9 cellular contexts compared by ENCODE assay signal in genomic region chr17:45101883-45102811, GRCh38. TPM values are rescaled to one million over a fixed set of nuclear protein-coding genes. Genes with fewer than 3 reads are reported as not detected.
A peak's percentile ranks its signal among the peaks of the same experiment; 100 is the strongest.
DNase-seq lines count a peak whose midpoint lies in the region; ATAC-seq, FAIRE-seq and TF ChIP-seq lines count a peak whose summit lies in the region.
"Had no signal": no experiment of that assay in that cellular context is flagged by ENCODE, and none has a peak within 500 bp of the region (broad histone marks: within the 10 kb centered on the region; RNA-seq: fewer than 3 reads in every experiment).

No MANE protein-coding gene starts in this region.

- in situ Hi-C loops in HepG2 (cut with HindIII; ENCODE audit: extremely low pct_ligation_motif_present, low pct_unique_long_range_greater_than_20kb) = loop anchor here (10.0 kb wide), 1 partner anchor 177 kb away; no protein-coding TSS in a partner anchor

- H3K4me1 Mint-ChIP-seq in type B pancreatic cell (ENCODE audit: unreplicated experiment) = peaks cover 17% of the 10 kb centered on the region
- H3K4me1 Mint-ChIP-seq: activated CD8-positive, alpha-beta memory T cell treated with anti-CD3 and anti-CD28 coated beads, Interleukin-2, amount 10 ng/mL, durations not matched to agents 7 days and 5 days had no signal

- no peak overlapping the region for H2AFZ ChIP-seq in HepG2 (ENCODE audit: low read length)

- DNase-seq in HepG2 (ENCODE audit: low spot score) (peak; percentile 91), right lobe of liver (no peak), right atrium auricular region (ENCODE audit: low spot score) (no peak), type B pancreatic cell (ENCODE audit: extremely low spot score, unreplicated experiment) (no peak)
- DNase-seq: activated CD8-positive, alpha-beta memory T cell treated with anti-CD3 and anti-CD28 coated beads, Interleukin-2, amount 10 ng/mL, durations not matched to agents 7 days and 5 days; colonic mucosa; NCI-H524 treated with DMSO at 0.1 percent for 48 hours had no signal

- H3K27me3 Mint-ChIP-seq in type B pancreatic cell = no peaks in the 10 kb centered on the region
- H3K27me3 Mint-ChIP-seq: activated CD8-positive, alpha-beta memory T cell treated with anti-CD3 and anti-CD28 coated beads, Interleukin-2, amount 10 ng/mL, durations not matched to agents 7 days and 5 days had no signal

- peaks cover 25% of the 10 kb centered on the region for H3K36me3 Mint-ChIP-seq in type B pancreatic cell

- H3K4me3 ChIP-seq in HepG2 (replicated peaks in 1 of 3; ENCODE audit: insufficient read depth in 1 of 3, low read depth in 2 of 3, low read length in 3 of 3) (no peak overlapping the region), right lobe of liver (no peak overlapping the region), right atrium auricular region (no peak overlapping the region)
- H3K4me3 ChIP-seq: colonic mucosa had no signal

- TF ChIP-seq CTCF in HepG2 (CRISPR knock-in tag; IDR thresholded peaks at IDR 0.05) (no peak), right lobe of liver (IDR thresholded peaks at IDR 0.05) (no peak), right atrium auricular region (IDR thresholded peaks at IDR 0.05) (no peak), type B pancreatic cell (conservative IDR thresholded peaks at IDR 0.05) (no peak)

- no peak for TF ChIP-seq EP300 in HepG2 (IDR thresholded peaks at IDR 0.05; ENCODE audit: low read depth in 2 of 2, low read length in 2 of 2)
- peak; percentile 38; the same call in 1 of the 2 replicates for TF ChIP-seq EP300 in HepG2 (CRISPR knock-in tag; IDR thresholded peaks at IDR 0.05; ENCODE audit: borderline replicate concordance)

- intact Hi-C loops in HepG2 (cut with micrococcal nuclease; ENCODE audit: unreplicated experiment) (no loop called here), right lobe of liver (cut with DNase I) (loop anchor here (5.0 to 10.0 kb wide), 2 partner anchors 67 to 70 kb away; no protein-coding TSS in a partner anchor)

- 54% methylated on average over 12 of the region's 12 CpGs for WGBS in HepG2 (ENCODE audit: low lambda C conversion rate)
- WGBS in right lobe of liver (ENCODE audit: insufficient coverage, low coverage, low lambda C conversion rate, missing lambda C conversion rate) = 78% methylated on average over 7 of the region's 12 CpGs

- H3K27me3 ChIP-seq in HepG2 (ENCODE audit: control insufficient read depth in 1 of 2, insufficient read depth in 2 of 2, low read length in 2 of 2) = no peaks in the 10 kb centered on the region
- H3K27me3 ChIP-seq in right lobe of liver = no peaks in the 10 kb centered on the region
- no peaks in the 10 kb centered on the region for H3K27me3 ChIP-seq in right atrium auricular region
- H3K27me3 ChIP-seq: colonic mucosa had no signal

- H4K20me1 ChIP-seq in HepG2 (ENCODE audit: insufficient read depth, low read length) = 0 out of 2 replicates have a peak, but pooled peaks cover 3% of the 10 kb centered on the region

- peak overlapping the region; percentile 45 for H3K4me2 ChIP-seq in HepG2 (ENCODE audit: low read depth, low read length)

- peak overlapping the region; percentile 69 for H3K27ac ChIP-seq in HepG2 (ENCODE audit: extremely low read length, insufficient read depth, low read length)
- H3K27ac ChIP-seq in right lobe of liver = no peak overlapping the region
- H3K27ac ChIP-seq in right atrium auricular region = peak overlapping the region; percentile 72 to 87
- H3K27ac ChIP-seq: colonic mucosa had no signal

- peak overlapping the region; percentile 72 for H3K4me3 Mint-ChIP-seq in type B pancreatic cell
- H3K4me3 Mint-ChIP-seq: activated CD8-positive, alpha-beta memory T cell treated with anti-CD3 and anti-CD28 coated beads, Interleukin-2, amount 10 ng/mL, durations not matched to agents 7 days and 5 days had no signal

- no peak for TF ChIP-seq POLR2A in HepG2 (IDR thresholded peaks at IDR 0.05; ENCODE audit: insufficient read depth in 1 of 2, low read depth in 2 of 2, low read length in 2 of 2)
- no peak for TF ChIP-seq POLR2A in right lobe of liver (IDR thresholded peaks at IDR 0.05)

- H3K36me3 ChIP-seq in HepG2 (replicated peaks in 1 of 2; ENCODE audit: control insufficient read depth in 1 of 2, insufficient read depth in 2 of 2, low read length in 2 of 2) = peaks cover 59 to 75% of the 10 kb centered on the region in 2 experiments
- H3K36me3 ChIP-seq in right lobe of liver = peaks cover 0 to 95% (median 53%) of the 10 kb centered on the region in 4 donors
- H3K36me3 ChIP-seq in right atrium auricular region = peaks cover 94% of the 10 kb centered on the region

- H3K27ac Mint-ChIP-seq in type B pancreatic cell = peak overlapping the region; percentile 88
- H3K27ac Mint-ChIP-seq: activated CD8-positive, alpha-beta memory T cell treated with anti-CD3 and anti-CD28 coated beads, Interleukin-2, amount 10 ng/mL, durations not matched to agents 7 days and 5 days had no signal

- H3K9ac ChIP-seq in HepG2 (ENCODE audit: insufficient read depth, low read depth, low read length) = peak overlapping the region; percentile 31

- TF ChIP-seq RAD21 in HepG2 (CRISPR knock-in tag; IDR thresholded peaks at IDR 0.05) = no peak

- ATAC-seq in HepG2 (peak; percentile 95), right lobe of liver (no peak), GM21360 (IDR thresholded peaks at IDR 0.05; ENCODE audit: unreplicated experiment) (no peak), HG02884 (IDR thresholded peaks at IDR 0.05; ENCODE audit: unreplicated experiment) (no peak)
- ATAC-seq: activated CD8-positive, alpha-beta memory T cell treated with anti-CD3 and anti-CD28 coated beads, Interleukin-2, amount 10 ng/mL, durations not matched to agents 7 days and 5 days had no signal

- BruUV-seq in HepG2 (replicated peaks; lab: Mats Ljungman, UMichigan) = no TSS peak

- peaks cover 22% of the 10 kb centered on the region for H3K4me1 ChIP-seq in HepG2 (ENCODE audit: insufficient read depth, low read length)
- no peaks in the 10 kb centered on the region for H3K4me1 ChIP-seq in right lobe of liver
- H3K4me1 ChIP-seq in right atrium auricular region = peaks cover 0 to 58% of the 10 kb centered on the region in 2 donors
- H3K4me1 ChIP-seq: colonic mucosa had no signal

- H3K9me3 ChIP-seq in HepG2 (ENCODE audit: low read length) = no peaks in the 10 kb centered on the region
- H3K9me3 ChIP-seq in right lobe of liver = no peaks in the 10 kb centered on the region
- H3K9me3 ChIP-seq in right atrium auricular region = no peaks in the 10 kb centered on the region
- H3K9me3 ChIP-seq: colonic mucosa had no signal

- CTCF ChIA-PET in HepG2 (lab: Yijun Ruan, JAX; ENCODE audit: low intra/inter-chr PET ratio, low total read pairs) = interaction anchor here (1.6 kb wide), 1 partner anchor 33 kb away, joined by 4 read pairs; the partner anchor contains the start of gene ACBD4

- peak; percentile 100 for FAIRE-seq in HepG2 (lab: Jason Lieb, UNC)

- no peaks in the 10 kb centered on the region for H3K9me3 Mint-ChIP-seq in type B pancreatic cell

- H3K79me2 ChIP-seq in HepG2 (ENCODE audit: insufficient read depth, low read length) = no peaks in the 10 kb centered on the region

- POLR2A ChIA-PET in HepG2 (lab: Yijun Ruan, JAX) = interaction anchor here (0.9 to 1.7 kb wide), 9 partner anchors 11 to 182 kb away, joined by 3 to 7 read pairs (median 3); partner anchors contain the start of genes HEXIM1 and NMT1

RNA-seq across cellular contexts. Expression of gene PLCD3, which starts 30.2 kb away (rescaled TPM):
- total RNA-seq in HepG2 (2016; rRNA removed; fragmentation: Illumina TruSeq; extraction: Trizol) (5.5 and 11.3 TPM in 2 replicates), right lobe of liver (10 to 100 TPM in 1 of 6 experiments, 1 to 10 TPM in 5; 2.0 to 26.4 (median 3.0) TPM), right atrium auricular region (100 to 1,000 TPM; 102 to 156 TPM), type B pancreatic cell (ENCODE audit: low replicate concordance) (45.8 and 56.1 TPM in 2 replicates)
- 5.6 and 8.7 TPM in 2 replicates for total RNA-seq in HepG2 (2016; cell fraction: cytosol; rRNA removed; fragmentation: Illumina TruSeq; extraction: Trizol; ENCODE audit: low read depth)
- total RNA-seq in HepG2 (2016; cell fraction: insoluble cytoplasmic fraction; rRNA removed; fragmentation: Illumina TruSeq; extraction: Trizol) = 6.2 and 9.4 TPM in 2 replicates
- 23.5 and 28.9 TPM in 2 replicates for total RNA-seq in HepG2 (2016; cell fraction: membrane; rRNA removed; fragmentation: Illumina TruSeq; extraction: Trizol)
- 4.2 and 4.3 TPM in 2 replicates for total RNA-seq in HepG2 (2016; cell fraction: nucleus; rRNA removed; fragmentation: Illumina TruSeq; extraction: Trizol)
- 39.1 and 46.1 TPM in 2 replicates for polyA plus RNA-seq in HepG2 (2011; rRNA removed)
- polyA plus RNA-seq in HepG2 (2011; cell fraction: cytosol; rRNA removed) = 28.6 and 40.9 TPM in 2 replicates
- 37.4 and 43.6 TPM in 2 replicates for polyA plus RNA-seq in HepG2 (2011; cell fraction: nucleus; rRNA removed)
- polyA plus RNA-seq in HepG2 (2012) = 8.5 and 22.4 TPM in 2 replicates
- 17.4 and 19.5 TPM in 2 replicates for polyA plus RNA-seq in HepG2 (2016; cell fraction: cytosol; fragmentation: Illumina TruSeq; extraction: Trizol; ENCODE audit: low read depth)
- polyA plus RNA-seq in HepG2 (2016; cell fraction: insoluble cytoplasmic fraction; fragmentation: Illumina TruSeq; extraction: Trizol; ENCODE audit: low read depth) = 14.0 and 24.9 TPM in 2 replicates
- polyA plus RNA-seq in HepG2 (2016; cell fraction: membrane; fragmentation: Illumina TruSeq; extraction: Trizol; ENCODE audit: low read depth) = 30.5 and 46.5 TPM in 2 replicates
- 24.9 and 28.4 TPM in 2 replicates for polyA plus RNA-seq in HepG2 (2016; cell fraction: nucleus; fragmentation: Illumina TruSeq; extraction: Trizol; ENCODE audit: insufficient read depth, low read depth)
- 68.8 and 256 TPM in 2 replicates for polyA minus RNA-seq in HepG2 (2011; rRNA and poly(A)+ RNA removed; ENCODE audit: low replicate concordance)
- polyA minus RNA-seq in HepG2 (2011; cell fraction: cytosol; rRNA and poly(A)+ RNA removed) = 26.0 and 39.9 TPM in 2 replicates
- polyA minus RNA-seq in HepG2 (2011; cell fraction: nucleus; rRNA and poly(A)+ RNA removed) = 13.4 and 15.7 TPM in 2 replicates

RNA-seq across cellular contexts. Expression of gene ACBD4, which starts 33.3 kb away (rescaled TPM):
- total RNA-seq in HepG2 (2016; rRNA removed; fragmentation: Illumina TruSeq; extraction: Trizol) (8.8 and 16.1 TPM in 2 replicates), right lobe of liver (10 to 100 TPM; 24.0 to 78.9 (median 56.9) TPM), right atrium auricular region (1 to 10 TPM; 9.0 to 9.4 TPM), type B pancreatic cell (ENCODE audit: low replicate concordance) (9.8 and 11.5 TPM in 2 replicates)
- total RNA-seq in HepG2 (2016; cell fraction: cytosol; rRNA removed; fragmentation: Illumina TruSeq; extraction: Trizol; ENCODE audit: low read depth) = 8.0 and 13.0 TPM in 2 replicates
- total RNA-seq in HepG2 (2016; cell fraction: insoluble cytoplasmic fraction; rRNA removed; fragmentation: Illumina TruSeq; extraction: Trizol) = 9.5 and 14.6 TPM in 2 replicates
- 12.4 and 18.3 TPM in 2 replicates for total RNA-seq in HepG2 (2016; cell fraction: membrane; rRNA removed; fragmentation: Illumina TruSeq; extraction: Trizol)
- total RNA-seq in HepG2 (2016; cell fraction: nucleus; rRNA removed; fragmentation: Illumina TruSeq; extraction: Trizol) = 15.2 and 17.1 TPM in 2 replicates
- polyA plus RNA-seq in HepG2 (2011; rRNA removed) = 26.9 and 34.1 TPM in 2 replicates
- polyA plus RNA-seq in HepG2 (2011; cell fraction: cytosol; rRNA removed) = 12.2 and 17.4 TPM in 2 replicates
- 71.5 and 77.5 TPM in 2 replicates for polyA plus RNA-seq in HepG2 (2011; cell fraction: nucleus; rRNA removed)
- polyA plus RNA-seq in HepG2 (2012) = 16.9 and 20.5 TPM in 2 replicates
- polyA plus RNA-seq in HepG2 (2016; cell fraction: cytosol; fragmentation: Illumina TruSeq; extraction: Trizol; ENCODE audit: low read depth) = 9.2 and 14.3 TPM in 2 replicates
- 9.9 and 13.7 TPM in 2 replicates for polyA plus RNA-seq in HepG2 (2016; cell fraction: insoluble cytoplasmic fraction; fragmentation: Illumina TruSeq; extraction: Trizol; ENCODE audit: low read depth)
- polyA plus RNA-seq in HepG2 (2016; cell fraction: membrane; fragmentation: Illumina TruSeq; extraction: Trizol; ENCODE audit: low read depth) = 10.5 and 15.2 TPM in 2 replicates
- 36.2 and 39.6 TPM in 2 replicates for polyA plus RNA-seq in HepG2 (2016; cell fraction: nucleus; fragmentation: Illumina TruSeq; extraction: Trizol; ENCODE audit: insufficient read depth, low read depth)
- polyA minus RNA-seq in HepG2 (2011; rRNA and poly(A)+ RNA removed; ENCODE audit: low replicate concordance) = 6.9 and 21.9 TPM in 2 replicates
- 8.3 and 8.4 TPM in 2 replicates for polyA minus RNA-seq in HepG2 (2011; cell fraction: cytosol; rRNA and poly(A)+ RNA removed)
- polyA minus RNA-seq in HepG2 (2011; cell fraction: nucleus; rRNA and poly(A)+ RNA removed) = 26.9 and 36.2 TPM in 2 replicates

RNA-seq across cellular contexts. Expression of gene NMT1, which starts 41.0 kb away (rescaled TPM):
- total RNA-seq in HepG2 (2016; rRNA removed; fragmentation: Illumina TruSeq; extraction: Trizol) = 142 and 194 TPM in 2 replicates
- 26.5 and 28.3 TPM in 2 replicates for total RNA-seq in HepG2 (2016; cell fraction: cytosol; rRNA removed; fragmentation: Illumina TruSeq; extraction: Trizol; ENCODE audit: low read depth)
- 140 and 195 TPM in 2 replicates for total RNA-seq in HepG2 (2016; cell fraction: insoluble cytoplasmic fraction; rRNA removed; fragmentation: Illumina TruSeq; extraction: Trizol)
- 38.6 and 40.6 TPM in 2 replicates for total RNA-seq in HepG2 (2016; cell fraction: membrane; rRNA removed; fragmentation: Illumina TruSeq; extraction: Trizol)
- total RNA-seq in HepG2 (2016; cell fraction: nucleus; rRNA removed; fragmentation: Illumina TruSeq; extraction: Trizol) = 107 and 123 TPM in 2 replicates
- polyA plus RNA-seq in HepG2 (2011; rRNA removed) = 71.9 and 75.7 TPM in 2 replicates
- 38.6 and 40.9 TPM in 2 replicates for polyA plus RNA-seq in HepG2 (2011; cell fraction: cytosol; rRNA removed)
- polyA plus RNA-seq in HepG2 (2011; cell fraction: nucleus; rRNA removed) = 44.4 and 51.3 TPM in 2 replicates
- polyA plus RNA-seq in HepG2 (2012) = 109 and 117 TPM in 2 replicates
- polyA plus RNA-seq in HepG2 (2016; cell fraction: cytosol; fragmentation: Illumina TruSeq; extraction: Trizol; ENCODE audit: low read depth) = 13.3 and 16.4 TPM in 2 replicates
- 189 and 216 TPM in 2 replicates for polyA plus RNA-seq in HepG2 (2016; cell fraction: insoluble cytoplasmic fraction; fragmentation: Illumina TruSeq; extraction: Trizol; ENCODE audit: low read depth)
- polyA plus RNA-seq in HepG2 (2016; cell fraction: membrane; fragmentation: Illumina TruSeq; extraction: Trizol; ENCODE audit: low read depth) = 22.9 and 24.5 TPM in 2 replicates
- polyA plus RNA-seq in HepG2 (2016; cell fraction: nucleus; fragmentation: Illumina TruSeq; extraction: Trizol; ENCODE audit: insufficient read depth, low read depth) = 111 and 125 TPM in 2 replicates
- 63.5 and 95.4 TPM in 2 replicates for polyA minus RNA-seq in HepG2 (2011; rRNA and poly(A)+ RNA removed; ENCODE audit: low replicate concordance)
- polyA minus RNA-seq in HepG2 (2011; cell fraction: cytosol; rRNA and poly(A)+ RNA removed) = 254 and 276 TPM in 2 replicates
- polyA minus RNA-seq in HepG2 (2011; cell fraction: nucleus; rRNA and poly(A)+ RNA removed) = 44.7 and 70.7 TPM in 2 replicates
- total RNA-seq in right lobe of liver = 10 to 100 TPM; 50.8 to 76.7 (median 72.0) TPM
- 10 to 100 TPM; 44.6 to 52.7 TPM for total RNA-seq in right atrium auricular region
- 97.0 and 98.8 TPM in 2 replicates for total RNA-seq in type B pancreatic cell (ENCODE audit: low replicate concordance)

RNA-seq across cellular contexts. Expression of gene HEXIM1, which starts 46.1 kb away (rescaled TPM):
- total RNA-seq in HepG2 (2016; rRNA removed; fragmentation: Illumina TruSeq; extraction: Trizol) (10.5 and 14.8 TPM in 2 replicates), right lobe of liver (10 to 100 TPM; 14.0 to 27.1 (median 19.6) TPM), right atrium auricular region (10 to 100 TPM; 16.4 to 31.1 TPM), type B pancreatic cell (ENCODE audit: low replicate concordance) (27.5 and 34.5 TPM in 2 replicates)
- total RNA-seq in HepG2 (2016; cell fraction: cytosol; rRNA removed; fragmentation: Illumina TruSeq; extraction: Trizol; ENCODE audit: low read depth) = 2.7 and 3.3 TPM in 2 replicates
- total RNA-seq in HepG2 (2016; cell fraction: insoluble cytoplasmic fraction; rRNA removed; fragmentation: Illumina TruSeq; extraction: Trizol) = 11.7 and 13.0 TPM in 2 replicates
- total RNA-seq in HepG2 (2016; cell fraction: membrane; rRNA removed; fragmentation: Illumina TruSeq; extraction: Trizol) = 8.9 and 9.5 TPM in 2 replicates
- 13.8 and 14.0 TPM in 2 replicates for total RNA-seq in HepG2 (2016; cell fraction: nucleus; rRNA removed; fragmentation: Illumina TruSeq; extraction: Trizol)
- 16.3 and 16.6 TPM in 2 replicates for polyA plus RNA-seq in HepG2 (2011; rRNA removed)
- polyA plus RNA-seq in HepG2 (2011; cell fraction: cytosol; rRNA removed) = 13.7 and 14.0 TPM in 2 replicates
- 34.1 and 37.3 TPM in 2 replicates for polyA plus RNA-seq in HepG2 (2011; cell fraction: nucleus; rRNA removed)
- polyA plus RNA-seq in HepG2 (2012) = 17.5 and 20.8 TPM in 2 replicates
- 2.7 and 3.3 TPM in 2 replicates for polyA plus RNA-seq in HepG2 (2016; cell fraction: cytosol; fragmentation: Illumina TruSeq; extraction: Trizol; ENCODE audit: low read depth)
- 36.1 and 41.5 TPM in 2 replicates for polyA plus RNA-seq in HepG2 (2016; cell fraction: insoluble cytoplasmic fraction; fragmentation: Illumina TruSeq; extraction: Trizol; ENCODE audit: low read depth)
- 10.3 and 12.9 TPM in 2 replicates for polyA plus RNA-seq in HepG2 (2016; cell fraction: membrane; fragmentation: Illumina TruSeq; extraction: Trizol; ENCODE audit: low read depth)
- 51.0 and 51.8 TPM in 2 replicates for polyA plus RNA-seq in HepG2 (2016; cell fraction: nucleus; fragmentation: Illumina TruSeq; extraction: Trizol; ENCODE audit: insufficient read depth, low read depth)
- 8.8 and 11.0 TPM in 2 replicates for polyA minus RNA-seq in HepG2 (2011; rRNA and poly(A)+ RNA removed; ENCODE audit: low replicate concordance)
- 10.7 and 11.5 TPM in 2 replicates for polyA minus RNA-seq in HepG2 (2011; cell fraction: cytosol; rRNA and poly(A)+ RNA removed)
- 17.1 and 27.5 TPM in 2 replicates for polyA minus RNA-seq in HepG2 (2011; cell fraction: nucleus; rRNA and poly(A)+ RNA removed)

RNA-seq across cellular contexts. Expression of gene DCAKD, which starts 50.7 kb away (rescaled TPM):
- total RNA-seq in HepG2 (2016; rRNA removed; fragmentation: Illumina TruSeq; extraction: Trizol) = 29.2 and 31.1 TPM in 2 replicates
- 17.8 and 18.9 TPM in 2 replicates for total RNA-seq in HepG2 (2016; cell fraction: cytosol; rRNA removed; fragmentation: Illumina TruSeq; extraction: Trizol; ENCODE audit: low read depth)
- 29.3 and 30.4 TPM in 2 replicates for total RNA-seq in HepG2 (2016; cell fraction: insoluble cytoplasmic fraction; rRNA removed; fragmentation: Illumina TruSeq; extraction: Trizol)
- 31.0 and 36.7 TPM in 2 replicates for total RNA-seq in HepG2 (2016; cell fraction: membrane; rRNA removed; fragmentation: Illumina TruSeq; extraction: Trizol)
- total RNA-seq in HepG2 (2016; cell fraction: nucleus; rRNA removed; fragmentation: Illumina TruSeq; extraction: Trizol) = 13.3 and 14.3 TPM in 2 replicates
- 25.9 and 30.2 TPM in 2 replicates for polyA plus RNA-seq in HepG2 (2011; rRNA removed)
- 27.0 and 35.9 TPM in 2 replicates for polyA plus RNA-seq in HepG2 (2011; cell fraction: cytosol; rRNA removed)
- polyA plus RNA-seq in HepG2 (2011; cell fraction: nucleus; rRNA removed) = 35.9 and 42.1 TPM in 2 replicates
- polyA plus RNA-seq in HepG2 (2012) = 21.9 and 25.6 TPM in 2 replicates
- polyA plus RNA-seq in HepG2 (2016; cell fraction: cytosol; fragmentation: Illumina TruSeq; extraction: Trizol; ENCODE audit: low read depth) = 14.2 and 18.1 TPM in 2 replicates
- polyA plus RNA-seq in HepG2 (2016; cell fraction: insoluble cytoplasmic fraction; fragmentation: Illumina TruSeq; extraction: Trizol; ENCODE audit: low read depth) = 30.0 and 35.6 TPM in 2 replicates
- 26.8 and 28.1 TPM in 2 replicates for polyA plus RNA-seq in HepG2 (2016; cell fraction: membrane; fragmentation: Illumina TruSeq; extraction: Trizol; ENCODE audit: low read depth)
- polyA plus RNA-seq in HepG2 (2016; cell fraction: nucleus; fragmentation: Illumina TruSeq; extraction: Trizol; ENCODE audit: insufficient read depth, low read depth) = 28.5 and 31.2 TPM in 2 replicates
- polyA minus RNA-seq in HepG2 (2011; rRNA and poly(A)+ RNA removed; ENCODE audit: low replicate concordance) = 34.7 and 107 TPM in 2 replicates
- polyA minus RNA-seq in HepG2 (2011; cell fraction: cytosol; rRNA and poly(A)+ RNA removed) = 36.1 and 39.1 TPM in 2 replicates
- polyA minus RNA-seq in HepG2 (2011; cell fraction: nucleus; rRNA and poly(A)+ RNA removed) = 14.9 and 19.5 TPM in 2 replicates
- 10 to 100 TPM; 13.2 to 20.6 (median 16.6) TPM for total RNA-seq in right lobe of liver
- 10 to 100 TPM; 37.3 to 46.1 TPM for total RNA-seq in right atrium auricular region
- total RNA-seq in type B pancreatic cell (ENCODE audit: low replicate concordance) = 40.3 and 57.5 TPM in 2 replicates

Comparison
In these comparisons a context has a peak if more than half of its experiments do, and no peak if none do; other contexts are left out.
1. H3K27ac ChIP-seq: peak in HepG2 (single experiment) and right atrium auricular region (2 of 2); none in right lobe of liver (0 of 3).